6 cellular contexts compared by ENCODE assay signal in the genomic region with DNA sequence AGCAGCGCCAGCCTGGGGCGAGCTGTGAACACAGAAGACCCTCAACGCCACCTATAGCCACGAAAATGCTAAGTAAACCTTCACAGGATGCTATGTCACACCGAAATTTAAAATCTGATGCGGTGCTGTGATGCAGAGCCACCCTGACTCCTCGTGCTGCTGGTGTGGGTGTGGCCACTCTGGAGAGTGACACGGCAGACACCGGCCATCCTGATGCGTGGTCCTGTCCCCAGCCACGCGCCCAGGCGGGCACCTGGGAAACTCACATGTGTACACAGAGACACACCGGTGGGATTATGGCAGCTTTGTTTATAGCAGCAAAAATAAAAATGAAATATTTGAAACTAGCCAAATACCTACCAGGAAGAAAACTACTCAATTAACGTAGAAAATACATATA.
"Had no signal": no experiment of that assay in that cellular context is flagged by ENCODE, and none has a peak within 500 bp of the region (broad histone marks: within the 10 kb centered on the region; RNA-seq: fewer than 3 reads in every experiment).

No MANE protein-coding gene starts in this region.

- DNase-seq: IMR-90, KBM-7 had no signal

- H3K27ac ChIP-seq: HL-60 had no signal

- H3K4me1 Mint-ChIP-seq: IgD-negative memory B cell had no signal

- ATAC-seq: HepG2, K562 had no signal

- H3K36me3 Mint-ChIP-seq: IgD-negative memory B cell had no signal

- H3K4me3 Mint-ChIP-seq: IgD-negative memory B cell had no signal

- H3K4me3 ChIP-seq: K562 had no signal
